In the genomic region with DNA sequence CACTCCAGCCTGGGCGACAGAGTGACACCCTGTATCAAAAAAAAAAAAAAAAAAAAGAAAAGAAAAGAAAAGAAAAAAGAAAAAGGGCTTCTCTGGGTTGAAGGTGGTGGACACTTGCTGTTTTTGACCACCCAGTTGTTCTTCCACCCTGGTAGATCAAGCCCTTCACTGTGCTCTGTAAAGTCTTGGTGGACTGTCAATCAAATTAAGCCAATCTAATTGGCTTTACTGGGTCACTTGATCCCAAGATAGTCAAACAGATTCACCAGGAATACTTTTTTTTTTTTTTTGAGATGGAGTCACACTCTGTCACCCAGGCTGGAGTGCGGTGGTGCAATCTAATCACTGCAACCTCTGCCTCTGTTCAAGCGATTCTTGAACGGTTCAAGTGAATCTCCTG, we compare ENCODE assay signal across 26 cellular contexts.
"Had no signal": no experiment of that assay in that cellular context is flagged by ENCODE, and none has a peak within 500 bp of the region (broad histone marks: within the 10 kb centered on the region; RNA-seq: fewer than 3 reads in every experiment).

No MANE protein-coding gene starts in this region.

- H3K27me3 ChIP-seq: esophagus squamous epithelium, gastrocnemius medialis, heart right ventricle, left lung had no signal

- H3K27me3 Mint-ChIP-seq: dendritic cell treated with granulocyte-macrophage colony-stimulating factor and Interleukin-4, amounts not matched to agents 40 ng/mL and 50 ng/mL, for 4 days had no signal

- H3K27ac ChIP-seq: epithelial cell of prostate, esophagus squamous epithelium, gastrocnemius medialis, heart right ventricle, left lung, lower lobe of right lung had no signal

- H3K9me3 ChIP-seq: esophagus squamous epithelium, gastrocnemius medialis, heart right ventricle, left lung, lower lobe of right lung had no signal

- H3K4me1 Mint-ChIP-seq: endodermal cell; naive thymus-derived CD4-positive, alpha-beta T cell had no signal

- H3K4me3 Mint-ChIP-seq: dendritic cell treated with granulocyte-macrophage colony-stimulating factor and Interleukin-4, amounts not matched to agents 40 ng/mL and 50 ng/mL, for 4 days; effector memory CD8-positive, alpha-beta T cell; endodermal cell; mesothelial cell of epicardium; naive thymus-derived CD4-positive, alpha-beta T cell had no signal

- DNase-seq: cortex of kidney; effector CD8-positive, alpha-beta T cell; effector memory CD8-positive, alpha-beta T cell; endodermal cell; erythroblast; esophagus squamous epithelium; foreskin fibroblast; foreskin melanocyte; gastrocnemius medialis; glutamatergic neuron; head of caudate nucleus; heart right ventricle; hippocampal formation; left cardiac atrium; left lung; left ventricle myocardium superior; lower lobe of right lung; mesenchymal stem cell; naive thymus-derived CD4-positive, alpha-beta T cell had no signal

- H3K4me3 ChIP-seq: esophagus squamous epithelium, gastrocnemius medialis, heart right ventricle, left lung, lower lobe of right lung had no signal

- FAIRE-seq: endometrium, islet of Langerhans, keratinocyte had no signal

- H3K36me3 ChIP-seq: esophagus squamous epithelium, gastrocnemius medialis, heart right ventricle, left lung, lower lobe of right lung had no signal

- H3K4me1 ChIP-seq: esophagus squamous epithelium, left lung, lower lobe of right lung had no signal

- H3K36me3 Mint-ChIP-seq: mesothelial cell of epicardium had no signal

- H3K27ac Mint-ChIP-seq: dendritic cell treated with granulocyte-macrophage colony-stimulating factor and Interleukin-4, amounts not matched to agents 40 ng/mL and 50 ng/mL, for 4 days; effector memory CD8-positive, alpha-beta T cell; endodermal cell; mesothelial cell of epicardium; naive thymus-derived CD4-positive, alpha-beta T cell had no signal

- ATAC-seq: effector memory CD8-positive, alpha-beta T cell; esophagus mucosa; left lung; lower lobe of right lung; naive thymus-derived CD4-positive, alpha-beta T cell had no signal

- H3K9me3 Mint-ChIP-seq: dendritic cell treated with granulocyte-macrophage colony-stimulating factor and Interleukin-4, amounts not matched to agents 40 ng/mL and 50 ng/mL, for 4 days; effector memory CD8-positive, alpha-beta T cell; endodermal cell had no signal
